In genomic region chr11:113574586-113574985, GRCh38 we compare ENCODE assay signal across 27 cellular contexts.
"Had no signal": no experiment of that assay in that cellular context is flagged by ENCODE, and none has a peak within 500 bp of the region (broad histone marks: within the 10 kb centered on the region; RNA-seq: fewer than 3 reads in every experiment).

No MANE protein-coding gene starts in this region.

- H3K27ac Mint-ChIP-seq: activated B cell treated with CpG ODN at 0.5 μM for 24 hours; activated CD4-positive, alpha-beta T cell treated with anti-CD3 and anti-CD28 coated beads, Interleukin-2, amount 10 ng/mL, durations not matched to agents 24 days and 14 days; activated CD8-positive, alpha-beta T cell treated with anti-CD3 and anti-CD28 coated beads for 36 hours; activated naive CD8-positive, alpha-beta T cell; activated T-helper 2 cell treated with anti-CD3 and anti-CD28 coated beads, Interferon-gamma antibody, Interleukin-2, Interleukin-4, amounts not matched to agents 10 μg/mL and 5 μg/mL and 100 μg/mL, durations not matched to agents 14 hours and 24 hours and 36 hours; natural killer cell treated with Interleukin-12 subunit alpha and Interleukin-12 subunit beta and Interleukin-15 and Interleukin-18, amount 100 ng/mL, for 72 hours; type B pancreatic cell had no signal

- H3K4me1 ChIP-seq: gastroesophageal sphincter, prostate gland, spleen, vagina had no signal

- H3K4me3 ChIP-seq: adrenal gland, ascending aorta, gastroesophageal sphincter, heart left ventricle, ovary, prostate gland, spleen, thoracic aorta, vagina had no signal

- DNase-seq: activated B cell treated with CpG ODN at 0.5 μM for 24 hours; activated CD4-positive, alpha-beta T cell treated with anti-CD3 and anti-CD28 coated beads, Interleukin-2, amount 10 ng/mL, durations not matched to agents 24 days and 14 days; activated CD8-positive, alpha-beta T cell treated with anti-CD3 and anti-CD28 coated beads for 36 hours; activated naive CD4-positive, alpha-beta T cell; activated T-cell treated with anti-CD3 and anti-CD28 coated beads, Interleukin-2, amount 50 U/mL, for 4 hours; adrenal gland; brain microvascular endothelial cell; central memory CD4-positive, alpha-beta T cell; effector memory CD4-positive, alpha-beta T cell; heart left ventricle; left cardiac atrium; midbrain; ovary; spleen; stimulated activated CD4-positive, alpha-beta T cell treated with anti-CD3 and anti-CD28 coated beads, Interleukin-4, amount 100 ng/mL, for 1 hour; stimulated activated naive CD4-positive, alpha-beta T cell treated with Interleukin-2 at 50 U/mL for 16 hours had no signal

- H3K4me3 Mint-ChIP-seq: activated B cell treated with CpG ODN at 0.5 μM for 24 hours; activated CD4-positive, alpha-beta T cell treated with anti-CD3 and anti-CD28 coated beads, Interleukin-2, amount 10 ng/mL, durations not matched to agents 24 days and 14 days; activated CD8-positive, alpha-beta T cell treated with anti-CD3 and anti-CD28 coated beads for 36 hours; activated naive CD8-positive, alpha-beta T cell; activated T-cell treated with anti-CD3 and anti-CD28 coated beads, Interleukin-2, amount 50 U/mL, for 4 hours; natural killer cell treated with Interleukin-12 subunit alpha and Interleukin-12 subunit beta and Interleukin-15 and Interleukin-18, amount 100 ng/mL, for 72 hours; type B pancreatic cell had no signal

- H3K27ac ChIP-seq: adrenal gland, ascending aorta, brain microvascular endothelial cell, gastroesophageal sphincter, heart left ventricle, neutrophil, ovary, prostate gland, spleen, thoracic aorta, vagina had no signal

- H3K9me3 ChIP-seq: adrenal gland, ascending aorta, gastroesophageal sphincter, heart left ventricle, neutrophil, ovary, prostate gland, spleen, thoracic aorta, vagina had no signal

- ATAC-seq: activated CD8-positive, alpha-beta T cell treated with anti-CD3 and anti-CD28 coated beads for 36 hours; activated T-cell treated with anti-CD3 and anti-CD28 coated beads, Interleukin-2, amount 50 U/mL, for 4 hours; esophagus mucosa; gastroesophageal sphincter; heart left ventricle; left cardiac atrium; natural killer cell treated with Interleukin-12 subunit alpha and Interleukin-12 subunit beta and Interleukin-15 and Interleukin-18, amount 100 ng/mL, for 72 hours had no signal

- H3K27me3 ChIP-seq: adrenal gland, ascending aorta, brain microvascular endothelial cell, gastroesophageal sphincter, heart left ventricle, neutrophil, ovary, vagina had no signal

- H3K9me3 Mint-ChIP-seq: activated B cell treated with CpG ODN at 0.5 μM for 24 hours; activated CD8-positive, alpha-beta T cell treated with anti-CD3 and anti-CD28 coated beads for 36 hours; activated T-cell treated with anti-CD3 and anti-CD28 coated beads, Interleukin-2, amount 50 U/mL, for 4 hours; activated T-helper 2 cell treated with anti-CD3 and anti-CD28 coated beads, Interferon-gamma antibody, Interleukin-2, Interleukin-4, amounts not matched to agents 10 μg/mL and 5 μg/mL and 100 μg/mL, durations not matched to agents 14 hours and 24 hours and 36 hours; natural killer cell treated with Interleukin-12 subunit alpha and Interleukin-12 subunit beta and Interleukin-15 and Interleukin-18, amount 100 ng/mL, for 72 hours had no signal

- H3K4me1 Mint-ChIP-seq: activated B cell treated with CpG ODN at 0.5 μM for 24 hours had no signal

- H3K36me3 ChIP-seq: adrenal gland, ascending aorta, brain microvascular endothelial cell, gastroesophageal sphincter, heart left ventricle, neutrophil, ovary, prostate gland, spleen, thoracic aorta, vagina had no signal

- H3K36me3 Mint-ChIP-seq: activated naive CD8-positive, alpha-beta T cell; natural killer cell treated with Interleukin-12 subunit alpha and Interleukin-12 subunit beta and Interleukin-15 and Interleukin-18, amount 100 ng/mL, for 72 hours; type B pancreatic cell had no signal
